7 cellular contexts compared by ENCODE assay signal in genomic region chr15:22256389-22257046, GRCh38.
DNase-seq lines count a peak whose midpoint lies in the region; ATAC-seq, FAIRE-seq and TF ChIP-seq lines count a peak whose summit lies in the region.
"Not testable (repeated sequence)": the region's sequence is repeated elsewhere in the genome, so short reads cannot be mapped to it uniquely, and the experiment has no call there.

No MANE protein-coding gene starts in this region.

- H3K9me3 Mint-ChIP-seq in CD4-positive, alpha-beta T cell: not testable (repeated sequence)

- H3K4me1 ChIP-seq in A549 (peaks cover 13% of the 10 kb centered on the region; the same call in 1 of the 3 replicates), SK-N-SH (ENCODE audit: control insufficient read depth in 1 of 2, insufficient read depth in 2 of 2, low read depth in 1 of 2, low read length in 1 of 2) (peaks cover 0 to 13% of the 10 kb centered on the region in 2 experiments; a peak in 1 of 4 replicates)
- H3K4me1 ChIP-seq in mammary epithelial cell (ENCODE audit: insufficient read depth, low read length); testis: not testable (repeated sequence)

- H3K27ac ChIP-seq in A549: peak overlapping the region; percentile 56 to 73
- H3K27ac ChIP-seq in CD4-positive, alpha-beta T cell (ENCODE audit: low read depth, low read length); SK-N-SH (ENCODE audit: low read depth in 2 of 2, low read length in 1 of 2); mammary epithelial cell (ENCODE audit: insufficient read depth, low read depth, low read length); testis: not testable (repeated sequence)

- not testable (repeated sequence) for BruUV-seq in mammary epithelial cell (replicated peaks; lab: Mats Ljungman, UMichigan)

- POLR2A ChIA-PET in A549 (lab: Yijun Ruan, JAX); CD4-positive, alpha-beta T cell (lab: Charles Lee): not testable (repeated sequence)
- POLR2A ChIA-PET in SK-N-SH (lab: Yijun Ruan, JAX): interaction anchor here (1.7 kb wide), 1 partner anchor 32 kb away, joined by 4 read pairs; no protein-coding TSS in a partner anchor

- H2AFZ ChIP-seq in SK-N-SH (ENCODE audit: low read depth) (0 out of 2 replicates have a peak overlapping the region, but pooled peaks have one; percentile 79), mammary epithelial cell (ENCODE audit: low read depth, low read length) (peak overlapping the region; percentile 69)

- not testable (repeated sequence) for H3K79me2 ChIP-seq in SK-N-SH (ENCODE audit: insufficient read depth)
- H3K79me2 ChIP-seq in mammary epithelial cell (ENCODE audit: insufficient read depth, low read length): peaks cover 33% of the 10 kb centered on the region

- not testable (repeated sequence) for H3K9me3 ChIP-seq in A549; CD4-positive, alpha-beta T cell (ENCODE audit: control insufficient read depth, low read length); SK-N-SH; mammary epithelial cell (replicated peaks; ENCODE audit: insufficient read depth, low read length); testis

- H3F3A ChIP-seq in SK-N-SH (replicated peaks; ENCODE audit: insufficient read depth): not testable (repeated sequence)

- peaks cover 21% of the 10 kb centered on the region for H3K27me3 ChIP-seq in CD4-positive, alpha-beta T cell (ENCODE audit: control insufficient read depth, insufficient read depth, low read length)
- not testable (repeated sequence) for H3K27me3 ChIP-seq in SK-N-SH (ENCODE audit: insufficient read depth); mammary epithelial cell (ENCODE audit: insufficient read depth, low read length); testis

- WGBS in A549 (ENCODE audit: missing lambda C conversion rate): 16% methylated on average over 20 of the region's 20 CpGs
- 15% methylated on average over 20 of the region's 20 CpGs for WGBS in SK-N-SH (ENCODE audit: low lambda C conversion rate)
- WGBS in mammary epithelial cell (ENCODE audit: low coverage, missing lambda C conversion rate): 63% methylated on average over 15 of the region's 20 CpGs
- WGBS in testis, 2 donors: 56 to 66% methylated on average over 10 to 20 of the region's 20 CpGs

- H3K9ac ChIP-seq in SK-N-SH; mammary epithelial cell (ENCODE audit: insufficient read depth, low read length): not testable (repeated sequence)

- H3K4me1 Mint-ChIP-seq in CD4-positive, alpha-beta T cell (ENCODE audit: low read depth): peaks cover 45% of the 10 kb centered on the region

- H3K36me3 ChIP-seq in SK-N-SH (replicated peaks in 1 of 2; ENCODE audit: control insufficient read depth in 1 of 2, insufficient read depth in 2 of 2, low read length in 1 of 2); mammary epithelial cell (ENCODE audit: insufficient read depth, low read length); testis (ENCODE audit: low read depth, missing control alignments): not testable (repeated sequence)

- dilution Hi-C loops in mammary epithelial cell (cut with HindIII; ENCODE audit: low sequenced_read_pairs): not testable (repeated sequence)

- H4K20me1 ChIP-seq in SK-N-SH (ENCODE audit: insufficient read depth); mammary epithelial cell (ENCODE audit: insufficient read depth, low read length): not testable (repeated sequence)

- peaks cover 74% of the 10 kb centered on the region for H3K27me3 Mint-ChIP-seq in CD4-positive, alpha-beta T cell

- H3K4me2 ChIP-seq in A549 (peak overlapping the region; percentile 62), SK-N-SH (peak overlapping the region; percentile 59; the same call in 1 of the 2 replicates)
- H3K4me2 ChIP-seq in mammary epithelial cell (ENCODE audit: insufficient read depth, low read depth, low read length): not testable (repeated sequence)

- TF ChIP-seq POLR2A in A549 (IDR thresholded peaks at IDR 0.05; ENCODE audit: low read length); testis (IDR thresholded peaks at IDR 0.05): not testable (repeated sequence)

- H3K4me3 ChIP-seq in A549: peak overlapping the region; percentile 49
- peak overlapping the region; percentile 47 to 53; a peak in 3 of 4 replicates for H3K4me3 ChIP-seq in SK-N-SH (ENCODE audit: low read depth in 2 of 2, low read length in 1 of 2)
- H3K4me3 ChIP-seq in mammary epithelial cell (replicated peaks in 1 of 3; ENCODE audit: insufficient read depth in 1 of 3, low read depth in 2 of 3, low read length in 3 of 3): not testable (repeated sequence)
- peak overlapping the region; percentile 29 to 39 for H3K4me3 ChIP-seq in testis

- ATAC-seq in A549 (peak in 1 of 2 experiments; percentile 36; a peak in 3 of 6 replicates), left lobe of liver (peak; percentile 65)
- ATAC-seq in CD4-positive, alpha-beta T cell (ENCODE audit: poor library complexity): not testable (repeated sequence)

- H3K4me3 Mint-ChIP-seq in CD4-positive, alpha-beta T cell: peak overlapping the region; percentile 9

- TF ChIP-seq RAD21 in A549 (conservative IDR thresholded peaks at IDR 0.05 in 1 of 2, IDR thresholded peaks at IDR 0.05 in 1 of 2); SK-N-SH (IDR thresholded peaks at IDR 0.05; ENCODE audit: low read length): not testable (repeated sequence)

- FAIRE-seq in A549 (lab: Jason Lieb, UNC): not testable (repeated sequence)

- peak in 1 of 2 experiments; percentile 26 for DNase-seq in A549 (ENCODE audit: low read depth in 1 of 2, low spot score in 1 of 2)
- not testable (repeated sequence) for DNase-seq in CD4-positive, alpha-beta T cell; SK-N-SH; mammary epithelial cell; testis
- peak; percentile 95 for DNase-seq in left lobe of liver (ENCODE audit: low spot score)
- peak; percentile 85 for DNase-seq in mesenteric fat pad (ENCODE audit: low spot score)

- in situ Hi-C loops in mammary epithelial cell (cut with MboI; ENCODE audit: low sequenced_read_pairs in 2 of 2): not testable (repeated sequence)

- not testable (repeated sequence) for H3K27ac Mint-ChIP-seq in CD4-positive, alpha-beta T cell

- intact Hi-C loops in CD4-positive, alpha-beta T cell (cut with DNase I, micrococcal nuclease): loop anchor here in 1 of 2 experiments (2.0 kb wide), 1 partner anchor 14 kb away; no protein-coding TSS in a partner anchor
- intact Hi-C loops in mammary epithelial cell (cut with micrococcal nuclease); testis (cut with DNase I; ENCODE audit: low total_unique reads): not testable (repeated sequence)

- not testable (repeated sequence) for TF ChIP-seq CTCF in A549 (IDR thresholded peaks at IDR 0.05); CD4-positive, alpha-beta T cell (IDR thresholded peaks at IDR 0.05); SK-N-SH (IDR thresholded peaks at IDR 0.05); mammary epithelial cell (conservative IDR thresholded peaks at IDR 0.05 in 1 of 2, IDR thresholded peaks at IDR 0.05 in 1 of 2; ENCODE audit: extremely low read depth in 1 of 2, insufficient read depth in 1 of 2, low read depth in 1 of 2, low read length in 2 of 2); testis (IDR thresholded peaks at IDR 0.05)

- H3K36me3 Mint-ChIP-seq in CD4-positive, alpha-beta T cell (ENCODE audit: low read depth): not testable (repeated sequence)

- CTCF ChIA-PET in A549 (lab: Yijun Ruan, JAX): interaction anchor here (1.4 kb wide), 1 partner anchor 32 kb away, joined by 5 read pairs; no protein-coding TSS in a partner anchor
- CTCF ChIA-PET in CD4-positive, alpha-beta T cell (lab: Charles Lee); SK-N-SH (lab: Yijun Ruan, JAX); mammary epithelial cell (lab: Charles Lee; ENCODE audit: low non-redundant PET): not testable (repeated sequence)

- TF ChIP-seq EP300 in A549 (IDR thresholded peaks at IDR 0.05); SK-N-SH (IDR thresholded peaks at IDR 0.05; ENCODE audit: borderline replicate concordance in 1 of 2, low read depth in 1 of 2, low read length in 1 of 2): not testable (repeated sequence)

- H3K9me2 ChIP-seq in SK-N-SH: not testable (repeated sequence)
